ENCODE assay signal across 23 cellular contexts in genomic region chr20:53956013-53956715, GRCh38.
A peak's percentile ranks its signal among the peaks of the same experiment; 100 is the strongest.
DNase-seq lines count a peak whose midpoint lies in the region; ATAC-seq, FAIRE-seq and TF ChIP-seq lines count a peak whose summit lies in the region.
"Had no signal": no experiment of that assay in that cellular context is flagged by ENCODE, and none has a peak within 500 bp of the region (broad histone marks: within the 10 kb centered on the region; RNA-seq: fewer than 3 reads in every experiment).

No MANE protein-coding gene starts in this region.

- 83 to 84% methylated on average over 4 of the region's 4 CpGs for WGBS in esophagus, 2 donors
- WGBS in esophagus muscularis mucosa: 90% methylated on average over 4 of the region's 4 CpGs
- WGBS in heart right ventricle, 2 donors: 90 to 93% methylated on average over 4 of the region's 4 CpGs
- 92 to 95% methylated on average over 4 of the region's 4 CpGs for WGBS in testis, 2 donors

- intact Hi-C loops in esophagus muscularis mucosa (cut with DNase I) (no loop called here), heart right ventricle (cut with DNase I) (loop anchor here in 1 of 10 donors (10.0 kb wide), 1 partner anchor 1661 kb away; no protein-coding TSS in a partner anchor), testis (cut with DNase I; ENCODE audit: low total_unique reads) (no loop called here)

- H3K27me3 ChIP-seq in esophagus (ENCODE audit: control insufficient read depth in 1 of 2, insufficient read depth in 2 of 2, low read length in 2 of 2) (no peaks in the 10 kb centered on the region), esophagus muscularis mucosa (no peaks in the 10 kb centered on the region), heart right ventricle (peaks cover 0 to 3% (median 0%) of the 10 kb centered on the region in 7 donors), testis (no peaks in the 10 kb centered on the region)
- H3K27me3 ChIP-seq: BLaER1 treated with 17β-estradiol and CSF1 and Interleukin-3, amounts not matched to agents 10 nM and 100 nM had no signal

- H3K36me3 ChIP-seq in esophagus (ENCODE audit: control insufficient read depth in 2 of 2, insufficient read depth in 2 of 2, low read length in 1 of 2) (no peaks in the 10 kb centered on the region), esophagus muscularis mucosa (no peaks in the 10 kb centered on the region), heart right ventricle (no peaks in the 10 kb centered on the region), testis (ENCODE audit: low read depth, missing control alignments) (no peaks in the 10 kb centered on the region)
- H3K36me3 ChIP-seq: BLaER1 treated with 17β-estradiol and CSF1 and Interleukin-3, amounts not matched to agents 10 nM and 100 nM had no signal

- no peak for TF ChIP-seq EP300 in esophagus muscularis mucosa (IDR thresholded peaks at IDR 0.05)

- no peak for ATAC-seq in heart right ventricle
- ATAC-seq: A549; CD8-positive, alpha-beta T cell had no signal

- peak; percentile 39 for DNase-seq in NCI-H82 (lab: John Stamatoyannopoulos, UW)
- DNase-seq in NCI-H82 treated with DMSO at 0.1 percent for 48 hours (lab: John Stamatoyannopoulos, UW; ENCODE audit: unreplicated experiment): no peak
- no peak for DNase-seq in HTR-8/SVneo (ENCODE audit: insufficient read length, low spot score)
- DNase-seq in esophagus muscularis mucosa (ENCODE audit: extremely low spot score): peak; percentile 26
- DNase-seq in heart right ventricle: no peak
- DNase-seq in activated T-cell treated with anti-CD3 and anti-CD28 coated beads, Interleukin-2, amount 50 U/mL, for 1 hour: no peak
- no peak for DNase-seq in testis
- DNase-seq: AML-193; Caco-2; Calu3; CD4-positive, alpha-beta T cell; CD8-positive, alpha-beta T cell; DMS79 treated with DMSO at 0.1 percent for 48 hours; GF-D8 had no signal

- no peaks in the 10 kb centered on the region for H3K9me3 ChIP-seq in esophagus (ENCODE audit: control insufficient read depth in 2 of 2, insufficient read depth in 1 of 2, low read depth in 1 of 2, low read length in 1 of 2)
- peaks cover 0 to 8% (median 0%) of the 10 kb centered on the region in 4 donors for H3K9me3 ChIP-seq in esophagus muscularis mucosa
- peaks cover 0 to 19% (median 0%) of the 10 kb centered on the region in 11 donors for H3K9me3 ChIP-seq in heart right ventricle
- H3K9me3 ChIP-seq in testis: no peaks in the 10 kb centered on the region
- H3K9me3 ChIP-seq: A549 had no signal

- no peaks in the 10 kb centered on the region for H3K4me1 ChIP-seq in esophagus (ENCODE audit: control insufficient read depth in 2 of 2, insufficient read depth in 2 of 2, low read length in 1 of 2)
- peaks cover 0 to 4% (median 1%) of the 10 kb centered on the region in 4 donors for H3K4me1 ChIP-seq in esophagus muscularis mucosa
- peaks cover 0 to 11% (median 0%) of the 10 kb centered on the region in 9 donors for H3K4me1 ChIP-seq in heart right ventricle
- no peaks in the 10 kb centered on the region for H3K4me1 ChIP-seq in testis

- H3K27ac ChIP-seq in esophagus (ENCODE audit: low read depth in 2 of 2, low read length in 1 of 2) (peak overlapping the region; percentile 31 to 64), esophagus muscularis mucosa (replicated peaks in 1 of 4) (no peak overlapping the region), heart right ventricle (peak overlapping the region in 1 of 10 donors; percentile 2), testis (no peak overlapping the region)
- H3K27ac ChIP-seq: 22Rv1; A549; BLaER1 treated with 17β-estradiol and CSF1 and Interleukin-3, amounts not matched to agents 10 nM and 100 nM; C4-2B had no signal

- TF ChIP-seq CTCF in esophagus muscularis mucosa (IDR thresholded peaks at IDR 0.05) (no peak), heart right ventricle (IDR thresholded peaks at IDR 0.05) (no peak), testis (IDR thresholded peaks at IDR 0.05) (no peak)

- peak; percentile 44 for FAIRE-seq in HTR-8/SVneo (lab: Jason Lieb, UNC)
- FAIRE-seq: A549, D721Med, G401.6, GM12891, GM19239 had no signal

- H3K4me3 ChIP-seq in esophagus (ENCODE audit: low read depth in 1 of 2, low read length in 2 of 2) (no peak overlapping the region), esophagus muscularis mucosa (no peak overlapping the region), heart right ventricle (no peak overlapping the region), testis (no peak overlapping the region)
- H3K4me3 ChIP-seq: A549; BLaER1 treated with 17β-estradiol and CSF1 and Interleukin-3, amounts not matched to agents 10 nM and 100 nM had no signal

- TF ChIP-seq POLR2A in esophagus muscularis mucosa (IDR thresholded peaks at IDR 0.05; ENCODE audit: low read depth): no peak
- no peak for TF ChIP-seq POLR2A in testis (IDR thresholded peaks at IDR 0.05)

Comparison
In these comparisons a context has a peak if more than half of its experiments do, and no peak if none do; other contexts are left out.
1. DNase-seq: peak in NCI-H82 (single experiment) and esophagus muscularis mucosa (single experiment); none in NCI-H82 treated with DMSO at 0.1 percent for 48 hours (single experiment), HTR-8/SVneo (single experiment), heart right ventricle (0 of 2), activated T-cell treated with anti-CD3 and anti-CD28 coated beads, Interleukin-2, amount 50 U/mL, for 1 hour (single experiment) and testis (single experiment).
2. H3K27ac ChIP-seq: peak in esophagus (2 of 2); none in esophagus muscularis mucosa (0 of 4) and testis (0 of 2).